Comparison of ENCODE assay signal across 8 cellular contexts in the genomic region with DNA sequence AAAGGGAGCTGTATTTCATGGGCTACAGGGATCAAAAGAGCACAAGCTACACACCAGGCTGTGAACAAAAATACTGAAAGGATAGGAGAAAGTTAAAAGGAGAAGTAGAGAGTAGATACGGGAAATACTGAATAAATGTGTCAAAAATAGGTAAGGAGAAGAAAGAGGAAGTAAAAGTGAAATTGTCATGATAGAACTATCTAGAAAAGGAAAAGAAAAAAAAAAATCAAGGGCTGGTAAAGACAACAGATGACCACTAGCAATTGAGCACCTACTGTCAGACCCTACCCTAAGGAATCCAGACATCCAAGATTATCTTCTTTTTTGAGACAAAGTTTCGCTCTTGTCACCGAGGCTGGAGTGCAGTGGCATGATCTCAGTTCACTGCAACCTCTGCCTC. TPM values are rescaled to one million over a fixed set of nuclear protein-coding genes. Genes with fewer than 3 reads are reported as not detected.
A peak's percentile ranks its signal among the peaks of the same experiment; 100 is the strongest.
DNase-seq lines count a peak whose midpoint lies in the region; ATAC-seq and TF ChIP-seq lines count a peak whose summit lies in the region.

No MANE protein-coding gene starts in this region.

- H3K4me1 Mint-ChIP-seq in HFFc6 (ENCODE audit: low read depth): peaks cover under 1% of the 10 kb centered on the region; the same call in 1 of the 2 replicates

- H3K27ac Mint-ChIP-seq in HFFc6: no peak overlapping the region

- H3K36me3 Mint-ChIP-seq in HFFc6 (ENCODE audit: low read depth): no peaks in the 10 kb centered on the region

- H3K9me3 Mint-ChIP-seq in HFFc6: no peaks in the 10 kb centered on the region

- DNase-seq in Kasumi-1 (lab: John Stamatoyannopoulos, UW) (peak; percentile 46 to 75), pons (ENCODE audit: low spot score) (peak; percentile 68), LoVo (ENCODE audit: low spot score) (no peak), NCI-H1417 (lab: John Stamatoyannopoulos, UW) (no peak), HFFc6 (no peak)
- no peak for DNase-seq in stimulated activated CD8-positive, alpha-beta memory T cell treated with anti-CD3 and anti-CD28 coated beads, Interleukin-4, amount 100 ng/mL, for 48 hours

- peak; percentile 28 for ATAC-seq in GM19043 (IDR thresholded peaks at IDR 0.05; ENCODE audit: low read depth, unreplicated experiment)
- ATAC-seq in HG02798 (IDR thresholded peaks at IDR 0.05; ENCODE audit: poor library complexity, unreplicated experiment): peak; percentile 32

- H3K27me3 Mint-ChIP-seq in HFFc6 (ENCODE audit: insufficient read depth): peaks cover 20% of the 10 kb centered on the region

- H3K4me3 Mint-ChIP-seq in HFFc6: no peak overlapping the region

- TF ChIP-seq CTCF in HFFc6 (IDR thresholded peaks at IDR 0.05): no peak

RNA-seq across cellular contexts. Expression of gene RUBCNL, which starts 4.8 kb away (rescaled TPM):
- total RNA-seq in HFFc6 (2021; fragmentation: NEBNext Ultra II Directional; extraction: Animal tissue kit (Norgen Biotek cat#: 25700)): not detected

Comparison
In these comparisons a context has a peak if more than half of its experiments do, and no peak if none do; other contexts are left out.
1. DNase-seq: peak in Kasumi-1 (2 of 2) and pons (single experiment); none in LoVo (single experiment), stimulated activated CD8-positive, alpha-beta memory T cell treated with anti-CD3 and anti-CD28 coated beads, Interleukin-4, amount 100 ng/mL, for 48 hours (single experiment), NCI-H1417 (0 of 3) and HFFc6 (single experiment).